In the genomic region with DNA sequence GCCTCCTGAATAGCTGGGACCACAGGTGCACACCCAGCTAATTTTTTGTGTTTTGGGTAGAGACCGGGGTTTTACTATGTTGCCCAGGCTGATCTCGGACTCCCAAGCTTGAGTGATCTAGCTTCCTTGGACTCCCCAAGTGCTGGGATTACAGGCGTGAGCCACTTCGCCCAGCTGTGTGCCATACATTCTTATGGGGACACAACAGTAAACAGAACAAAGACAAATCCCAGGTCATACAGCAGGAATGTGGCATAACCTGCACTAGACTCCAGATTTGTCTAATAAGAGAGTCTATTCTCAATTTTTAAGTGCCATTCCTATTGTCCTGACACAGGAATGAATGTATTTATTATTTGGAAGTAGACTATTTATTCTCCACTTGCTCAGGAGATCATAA, we compare ENCODE assay signal across 31 cellular contexts. TPM values are rescaled to one million over a fixed set of nuclear protein-coding genes. Genes with fewer than 3 reads are reported as not detected.
A peak's percentile ranks its signal among the peaks of the same experiment; 100 is the strongest.
DNase-seq lines count a peak whose midpoint lies in the region; ATAC-seq and TF ChIP-seq lines count a peak whose summit lies in the region.
"Had no signal": no experiment of that assay in that cellular context is flagged by ENCODE, and none has a peak within 500 bp of the region (broad histone marks: within the 10 kb centered on the region; RNA-seq: fewer than 3 reads in every experiment).

No MANE protein-coding gene starts in this region.

- peaks cover 59% of the 10 kb centered on the region for H3K4me1 ChIP-seq in psoas muscle
- H3K4me1 ChIP-seq: HAP-1 had no signal

- H3K27me3 ChIP-seq in psoas muscle (ENCODE audit: insufficient read depth in 3 of 3, low read length in 2 of 3), result no peaks in the 10 kb centered on the region
- H3K27me3 ChIP-seq: ascending aorta, gastroesophageal sphincter, MG63, ovary, transverse colon had no signal

- TF ChIP-seq EP300 in Ishikawa (IDR thresholded peaks at IDR 0.05; ENCODE audit: borderline replicate concordance), result peak; percentile 45; the same call in 1 of the 2 replicates

- peak; percentile 36 for ATAC-seq in esophagus mucosa
- peak in 3 of 4 donors; percentile 30 to 34 (median 31) for ATAC-seq in psoas muscle
- ATAC-seq in HG03025 (IDR thresholded peaks at IDR 0.05; ENCODE audit: low FRiP score, unreplicated experiment), result no peak
- ATAC-seq: activated CD4-positive, alpha-beta T cell treated with anti-CD3 and anti-CD28 coated beads for 36 hours; activated naive CD4-positive, alpha-beta T cell treated with anti-CD3 and anti-CD28 coated beads, Interleukin-2, amount 50 U/mL, for 72 hours; gastroesophageal sphincter had no signal

- no peak for DNase-seq in activated naive CD8-positive, alpha-beta T cell treated with anti-CD3 and anti-CD28 coated beads for 36 hours
- no peak for DNase-seq in psoas muscle
- no peak for DNase-seq in NCI-H510A treated with DMSO at 0.1 percent for 48 hours (lab: John Stamatoyannopoulos, UW)
- no peak for DNase-seq in NOMO-1 (lab: John Stamatoyannopoulos, UW; ENCODE audit: unreplicated experiment in 2 of 2)
- DNase-seq: activated CD4-positive, alpha-beta T cell treated with anti-CD3 and anti-CD28 coated beads for 36 hours; caudate nucleus; cortex of kidney; endodermal cell; KBM-7; MG63; midbrain; NCI-H1417 treated with DMSO at 0.1 percent for 48 hours; NCI-H345; NCI-H774; nephron progenitor cell; ovary; stimulated activated CD4-positive, alpha-beta T cell treated with anti-CD3 and anti-CD28 coated beads, Interleukin-2, amount 100 ng/mL, for 48 hours; transverse colon had no signal

- peak overlapping the region; percentile 98 for H3K27ac ChIP-seq in psoas muscle
- H3K27ac ChIP-seq: ascending aorta, gastroesophageal sphincter, ovary, transverse colon had no signal

- H3K4me3 ChIP-seq in psoas muscle, result no peak overlapping the region
- H3K4me3 ChIP-seq: ascending aorta, gastroesophageal sphincter, HAP-1, MG63, ovary, transverse colon had no signal

- no peak for TF ChIP-seq CTCF in psoas muscle (IDR thresholded peaks at IDR 0.05)

- TF ChIP-seq RAD21 in Ishikawa (IDR thresholded peaks at IDR 0.05; ENCODE audit: low read depth), result no peak

- peaks cover 9 to 77% of the 10 kb centered on the region in 2 donors for H3K36me3 ChIP-seq in psoas muscle (ENCODE audit: insufficient read depth in 1 of 2, low read depth in 1 of 2)
- H3K36me3 ChIP-seq: ovary had no signal

- WGBS in psoas muscle, 3 donors, result 75 to 89% (median 76%) methylated on average over 4 of the region's 4 CpGs

- no peaks in the 10 kb centered on the region for H3K9me3 ChIP-seq in psoas muscle
- H3K9me3 ChIP-seq: ascending aorta, gastroesophageal sphincter, HAP-1, MG63, ovary, transverse colon had no signal

- peaks cover 28% of the 10 kb centered on the region for H3K36me3 Mint-ChIP-seq in activated naive CD8-positive, alpha-beta T cell
- H3K36me3 Mint-ChIP-seq in activated naive CD8-positive, alpha-beta T cell treated with anti-CD3 and anti-CD28 coated beads for 36 hours, result peaks cover 45% of the 10 kb centered on the region

- peaks cover 52% of the 10 kb centered on the region for H3K4me1 Mint-ChIP-seq in activated naive CD8-positive, alpha-beta T cell (ENCODE audit: low read depth)
- H3K4me1 Mint-ChIP-seq in activated naive CD8-positive, alpha-beta T cell treated with anti-CD3 and anti-CD28 coated beads for 36 hours, result peaks cover 36% of the 10 kb centered on the region
- H3K4me1 Mint-ChIP-seq: endodermal cell, nephron progenitor cell had no signal

- peak overlapping the region; percentile 84 for H3K27ac Mint-ChIP-seq in activated naive CD8-positive, alpha-beta T cell
- no peak overlapping the region for H3K27ac Mint-ChIP-seq in activated naive CD8-positive, alpha-beta T cell treated with anti-CD3 and anti-CD28 coated beads for 36 hours
- H3K27ac Mint-ChIP-seq: activated CD4-positive, alpha-beta T cell treated with anti-CD3 and anti-CD28 coated beads for 36 hours; activated naive CD4-positive, alpha-beta T cell treated with anti-CD3 and anti-CD28 coated beads, Interleukin-2, amount 50 U/mL, for 72 hours; endodermal cell; nephron progenitor cell; T-helper 2 cell treated with Interferon-gamma antibody and Interleukin-4, amounts not matched to agents 5 μg/mL and 100 μg/mL, for 36 hours had no signal

- intact Hi-C loops in psoas muscle (cut with DNase I), result no loop called here

- H3K4me3 Mint-ChIP-seq in activated naive CD8-positive, alpha-beta T cell, result no peak overlapping the region
- H3K4me3 Mint-ChIP-seq in activated naive CD8-positive, alpha-beta T cell treated with anti-CD3 and anti-CD28 coated beads for 36 hours, result no peak overlapping the region
- H3K4me3 Mint-ChIP-seq: activated CD4-positive, alpha-beta T cell treated with anti-CD3 and anti-CD28 coated beads for 36 hours; endodermal cell; nephron progenitor cell; T-helper 2 cell treated with Interferon-gamma antibody and Interleukin-4, amounts not matched to agents 5 μg/mL and 100 μg/mL, for 36 hours had no signal

- H3K27me3 Mint-ChIP-seq in activated naive CD8-positive, alpha-beta T cell, result no peaks in the 10 kb centered on the region
- H3K27me3 Mint-ChIP-seq in activated naive CD8-positive, alpha-beta T cell treated with anti-CD3 and anti-CD28 coated beads for 36 hours, result no peaks in the 10 kb centered on the region
- H3K27me3 Mint-ChIP-seq: activated CD4-positive, alpha-beta T cell treated with anti-CD3 and anti-CD28 coated beads for 36 hours had no signal

- H3K9me3 Mint-ChIP-seq in activated naive CD8-positive, alpha-beta T cell (ENCODE audit: low read depth), result no peaks in the 10 kb centered on the region
- H3K9me3 Mint-ChIP-seq in activated naive CD8-positive, alpha-beta T cell treated with anti-CD3 and anti-CD28 coated beads for 36 hours, result no peaks in the 10 kb centered on the region
- H3K9me3 Mint-ChIP-seq: endodermal cell; nephron progenitor cell; T-helper 2 cell treated with Interferon-gamma antibody and Interleukin-4, amounts not matched to agents 5 μg/mL and 100 μg/mL, for 36 hours had no signal

TF ChIP-seq in Ishikawa, 13 proteins besides CTCF, POLR2A, EP300 and RAD21:
- TF ChIP-seq YY1 (IDR thresholded peaks at IDR 0.05; ENCODE audit: low read depth) (no peak), TEAD4 (IDR thresholded peaks at IDR 0.05) (peak; percentile 69), MAX (IDR thresholded peaks at IDR 0.05) (no peak)
TF ChIP-seq in Ishikawa: peak in this region for 1.

RNA-seq across cellular contexts. Expression of gene ARL6IP5, which starts 17.6 kb away (rescaled TPM):
- 10 to 100 TPM; 67.6 to 69.0 TPM for total RNA-seq in activated naive CD8-positive, alpha-beta T cell treated with anti-CD3 and anti-CD28 coated beads for 36 hours
- total RNA-seq in esophagus mucosa (36.4 TPM), psoas muscle (100 to 1,000 TPM; 121 to 191 (median 156) TPM)
- 100 to 1,000 TPM in 2 of 3 donors, 10 to 100 TPM in 1; 82.1 to 171 (median 146) TPM for polyA plus RNA-seq in psoas muscle

RNA-seq across cellular contexts. Expression of gene LMOD3, which starts 20.0 kb away (rescaled TPM):
- not detected for total RNA-seq in activated naive CD8-positive, alpha-beta T cell treated with anti-CD3 and anti-CD28 coated beads for 36 hours
- total RNA-seq in esophagus mucosa (not detected), psoas muscle (100 to 1,000 TPM; 127 to 258 (median 174) TPM)
- 100 to 1,000 TPM in 2 of 3 donors, 1 to 10 TPM in 1; 9.0 to 133 (median 129) TPM for polyA plus RNA-seq in psoas muscle
- total RNA-seq: A673; activated CD4-positive, alpha-beta T cell treated with anti-CD3 and anti-CD28 coated beads for 36 hours; activated CD8-positive, alpha-beta memory T cell treated with anti-CD3 and anti-CD28 coated beads for 36 hours; activated naive CD4-positive, alpha-beta T cell treated with anti-CD3 and anti-CD28 coated beads, Interleukin-2, amount 50 U/mL, for 72 hours; ascending aorta; endodermal cell; liver had no signal
- polyA plus RNA-seq: BJ had no signal

RNA-seq across cellular contexts. Expression of gene UBA3, which starts 22.2 kb away (rescaled TPM):
- 10 to 100 TPM; 64.1 to 74.3 TPM for total RNA-seq in activated naive CD8-positive, alpha-beta T cell treated with anti-CD3 and anti-CD28 coated beads for 36 hours
- total RNA-seq in esophagus mucosa (47.8 TPM), psoas muscle (10 to 100 TPM; 32.7 to 44.6 (median 42.3) TPM)
- 10 to 100 TPM; 20.5 to 59.3 (median 29.5) TPM for polyA plus RNA-seq in psoas muscle

RNA-seq across cellular contexts. Expression of gene TMF1, which starts 50.3 kb away (rescaled TPM):
- total RNA-seq in activated naive CD8-positive, alpha-beta T cell treated with anti-CD3 and anti-CD28 coated beads for 36 hours, result 10 to 100 TPM; 28.8 to 30.5 TPM
- total RNA-seq in esophagus mucosa (16.0 TPM), psoas muscle (10 to 100 TPM; 23.0 to 31.5 (median 29.3) TPM)
- 10 to 100 TPM in 2 of 3 donors, 1 to 10 TPM in 1; 6.7 to 25.9 (median 10.1) TPM for polyA plus RNA-seq in psoas muscle

Comparison
In these comparisons a context has a peak if more than half of its experiments do, and no peak if none do; other contexts are left out.
1. RNA of gene LMOD3, which starts 20.0 kb away (total RNA-seq): 127 to 258 TPM in psoas muscle; not detected in activated naive CD8-positive, alpha-beta T cell treated with anti-CD3 and anti-CD28 coated beads for 36 hours and not detected in esophagus mucosa (single experiment); every median in the first group is over 100 times any median in the second.